9 cellular contexts compared by ENCODE assay signal in genomic region chr6:111692327-111693164, GRCh38.
A peak's percentile ranks its signal among the peaks of the same experiment; 100 is the strongest.
DNase-seq lines count a peak whose midpoint lies in the region; ATAC-seq and TF ChIP-seq lines count a peak whose summit lies in the region.
"Had no signal": no experiment of that assay in that cellular context is flagged by ENCODE, and none has a peak within 500 bp of the region (broad histone marks: within the 10 kb centered on the region; RNA-seq: fewer than 3 reads in every experiment).

No MANE protein-coding gene starts in this region.

- DNase-seq in G401 (ENCODE audit: low spot score) (peak; percentile 96), left ventricle myocardium inferior (no peak), gastrocnemius medialis (peak in 1 of 2 donors; percentile 36), Karpas-422 (no peak), MM.1S (no peak), spleen (no peak)
- no peak for DNase-seq in activated CD4-positive, CD25-positive, alpha-beta regulatory T cell treated with anti-CD3 and anti-CD28 coated beads, Interleukin-2, amount 50 U/mL, for 72 hours
- DNase-seq: activated CD4-positive, alpha-beta T cell treated with anti-CD3 and anti-CD28 coated beads, Interleukin-2, amount 50 U/mL, for 1 hour had no signal

- no peaks in the 10 kb centered on the region for H3K79me2 ChIP-seq in Karpas-422 (ENCODE audit: low read length)
- no peaks in the 10 kb centered on the region for H3K79me2 ChIP-seq in MM.1S (ENCODE audit: low read length)

- H3K9me3 ChIP-seq in left ventricle myocardium inferior (replicated peaks) (no peaks in the 10 kb centered on the region), gastrocnemius medialis (no peaks in the 10 kb centered on the region), Karpas-422 (ENCODE audit: low read length) (no peaks in the 10 kb centered on the region), MM.1S (replicated peaks; ENCODE audit: insufficient read depth, low read length) (no peaks in the 10 kb centered on the region), spleen (no peaks in the 10 kb centered on the region)

- no peak overlapping the region for H3K4me3 ChIP-seq in left ventricle myocardium inferior
- no peak overlapping the region for H3K4me3 ChIP-seq in gastrocnemius medialis
- H3K4me3 ChIP-seq in Karpas-422 (ENCODE audit: low read length) = no peak overlapping the region
- H3K4me3 ChIP-seq in MM.1S (ENCODE audit: low read length) = no peak overlapping the region
- no peak overlapping the region for H3K4me3 ChIP-seq in spleen

- in situ Hi-C loops in G401 (cut with HindIII; ENCODE audit: low sequenced_read_pairs) (no loop called here), gastrocnemius medialis (cut with MboI; ENCODE audit: low sequenced_read_pairs in 4 of 4) (no loop called here)

- peaks cover 68% of the 10 kb centered on the region for H3K36me3 ChIP-seq in left ventricle myocardium inferior
- no peaks in the 10 kb centered on the region for H3K36me3 ChIP-seq in gastrocnemius medialis
- H3K36me3 ChIP-seq in Karpas-422 (ENCODE audit: insufficient read depth, low read length) = peaks cover 33% of the 10 kb centered on the region
- no peaks in the 10 kb centered on the region for H3K36me3 ChIP-seq in MM.1S (replicated peaks; ENCODE audit: insufficient read depth, low read length)
- H3K36me3 ChIP-seq in spleen = peaks cover 4 to 100% (median 73%) of the 10 kb centered on the region in 6 donors

- H3K9me2 ChIP-seq in Karpas-422 (replicated peaks; ENCODE audit: insufficient read depth, low read length) (no peaks in the 10 kb centered on the region), MM.1S (replicated peaks; ENCODE audit: insufficient read depth, low read length) (no peaks in the 10 kb centered on the region)

- ATAC-seq in gastrocnemius medialis = peak; percentile 23 to 25

- H3F3A ChIP-seq in MM.1S (ENCODE audit: insufficient read depth, low read length) = no peaks in the 10 kb centered on the region

- no peak for TF ChIP-seq CTCF in VCaP (conservative IDR thresholded peaks at IDR 0.05)
- no peak for TF ChIP-seq CTCF in left ventricle myocardium inferior (IDR thresholded peaks at IDR 0.05; ENCODE audit: borderline replicate concordance)
- no peak for TF ChIP-seq CTCF in gastrocnemius medialis (IDR thresholded peaks at IDR 0.05 in 4 of 5, conservative IDR thresholded peaks at IDR 0.05 in 1 of 5)
- no peak for TF ChIP-seq CTCF in MM.1S (IDR thresholded peaks at IDR 0.05; ENCODE audit: low read length)
- TF ChIP-seq CTCF in spleen (IDR thresholded peaks at IDR 0.05 in 8 of 11, conservative IDR thresholded peaks at IDR 0.05 in 3 of 11) = no peak

- H3K27me3 ChIP-seq in left ventricle myocardium inferior (ENCODE audit: low read depth) (no peaks in the 10 kb centered on the region), gastrocnemius medialis (no peaks in the 10 kb centered on the region), Karpas-422 (ENCODE audit: low read length) (no peaks in the 10 kb centered on the region), MM.1S (replicated peaks; ENCODE audit: insufficient read depth, low read length) (no peaks in the 10 kb centered on the region), spleen (replicated peaks in 1 of 7) (no peaks in the 10 kb centered on the region)

- H3K4me1 ChIP-seq in left ventricle myocardium inferior (peaks cover 33% of the 10 kb centered on the region), gastrocnemius medialis (peaks cover 25 to 28% of the 10 kb centered on the region in 2 donors), Karpas-422 (ENCODE audit: low read length) (peaks cover 2% of the 10 kb centered on the region; the same call in 1 of the 2 replicates), MM.1S (ENCODE audit: low read length) (no peaks in the 10 kb centered on the region), spleen (peaks cover 0 to 23% (median 0%) of the 10 kb centered on the region in 6 donors)

- H3K4me2 ChIP-seq in Karpas-422 (ENCODE audit: low read depth, low read length, poor library complexity, severe bottlenecking) = no peak overlapping the region
- H3K4me2 ChIP-seq in MM.1S (ENCODE audit: low read depth, low read length) = no peak overlapping the region

- no peak overlapping the region for H2AFZ ChIP-seq in Karpas-422 (ENCODE audit: low read length)
- H2AFZ ChIP-seq in MM.1S (ENCODE audit: low read length) = no peak overlapping the region

- intact Hi-C loops in left ventricle myocardium inferior (cut with micrococcal nuclease) = no loop called here
- intact Hi-C loops in gastrocnemius medialis (cut with DNase I; ENCODE audit: low total_unique reads) = no loop called here
- intact Hi-C loops in spleen (cut with DNase I; ENCODE audit: low total_unique reads) = no loop called here

- WGBS in spleen, 5 donors = 83 to 88% (median 84%) methylated on average over 17 of the region's 17 CpGs

- no peaks in the 10 kb centered on the region for H4K20me1 ChIP-seq in Karpas-422 (ENCODE audit: insufficient read depth, low read depth, low read length)
- H4K20me1 ChIP-seq in MM.1S (ENCODE audit: insufficient read depth, low read length) = no peaks in the 10 kb centered on the region

- TF ChIP-seq POLR2A in gastrocnemius medialis (IDR thresholded peaks at IDR 0.05) (no peak), spleen (IDR thresholded peaks at IDR 0.05) (no peak)

- H3K9ac ChIP-seq in Karpas-422 (ENCODE audit: low read length) = no peak overlapping the region
- H3K9ac ChIP-seq in MM.1S (ENCODE audit: low read length) = no peak overlapping the region

- H3K27ac ChIP-seq in VCaP (peak overlapping the region; percentile 92), left ventricle myocardium inferior (replicated peaks) (peak overlapping the region; percentile 46), gastrocnemius medialis (peak overlapping the region; percentile 71 to 85 (median 78)), Karpas-422 (ENCODE audit: low read length) (no peak overlapping the region), MM.1S (ENCODE audit: low read length) (no peak overlapping the region), spleen (peak overlapping the region in 1 of 8 donors; percentile 3)

Comparison
In these comparisons a context has a peak if more than half of its experiments do, and no peak if none do; other contexts are left out.
1. H3K27ac ChIP-seq: peak in VCaP (single experiment), left ventricle myocardium inferior (single experiment) and gastrocnemius medialis (4 of 4); none in Karpas-422 (single experiment) and MM.1S (single experiment).